15 cellular contexts compared by ENCODE assay signal in the genomic region with DNA sequence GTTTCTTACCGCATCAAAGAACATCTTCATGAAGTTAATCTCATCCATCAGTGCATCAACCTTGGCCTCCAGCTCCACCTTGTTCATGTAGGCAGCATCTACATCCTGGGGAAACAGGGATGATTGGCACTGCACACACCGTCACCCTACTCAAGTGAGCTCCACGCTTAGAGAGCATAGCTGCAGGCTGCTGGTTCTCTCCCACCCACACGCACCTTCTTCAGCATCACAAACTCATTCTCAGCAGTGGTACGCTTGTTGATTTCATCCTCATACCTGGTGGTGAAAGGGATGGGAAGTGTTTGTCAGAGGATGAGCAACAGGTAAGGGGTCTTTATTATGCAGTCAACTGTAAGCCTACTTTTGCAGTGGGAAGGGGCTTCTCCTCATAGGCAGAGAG. TPM values are rescaled to one million over a fixed set of nuclear protein-coding genes. Genes with fewer than 3 reads are reported as not detected.
DNase-seq lines count a peak whose midpoint lies in the region; ATAC-seq and TF ChIP-seq lines count a peak whose summit lies in the region.
"Had no signal": no experiment of that assay in that cellular context is flagged by ENCODE, and none has a peak within 500 bp of the region (broad histone marks: within the 10 kb centered on the region; RNA-seq: fewer than 3 reads in every experiment).

No MANE protein-coding gene starts in this region.

- no peak overlapping the region for H3K27ac Mint-ChIP-seq in activated CD8-positive, alpha-beta T cell treated with anti-CD3 and anti-CD28 coated beads, Interleukin-2, amount 10 ng/mL, durations not matched to agents 7 days and 5 days
- no peak overlapping the region for H3K27ac Mint-ChIP-seq in activated CD8-positive, alpha-beta T cell treated with anti-CD3 and anti-CD28 coated beads for 36 hours
- no peak overlapping the region for H3K27ac Mint-ChIP-seq in activated naive CD4-positive, alpha-beta T cell treated with anti-CD3 and anti-CD28 coated beads, Interleukin-2, amount 50 U/mL, for 72 hours
- H3K27ac Mint-ChIP-seq: CD14-positive monocyte had no signal

- no peaks in the 10 kb centered on the region for H3K36me3 Mint-ChIP-seq in activated CD8-positive, alpha-beta T cell treated with anti-CD3 and anti-CD28 coated beads, Interleukin-2, amount 10 ng/mL, durations not matched to agents 7 days and 5 days (ENCODE audit: low read depth)
- no peaks in the 10 kb centered on the region for H3K36me3 Mint-ChIP-seq in activated CD8-positive, alpha-beta T cell treated with anti-CD3 and anti-CD28 coated beads for 36 hours (ENCODE audit: low read depth)
- H3K36me3 Mint-ChIP-seq in activated naive CD4-positive, alpha-beta T cell treated with anti-CD3 and anti-CD28 coated beads, Interleukin-2, amount 50 U/mL, for 72 hours, result no peaks in the 10 kb centered on the region
- H3K36me3 Mint-ChIP-seq: CD14-positive monocyte had no signal

- CTCF ChIA-PET in activated CD8-positive, alpha-beta T cell treated with anti-CD3 and anti-CD28 coated beads, Interleukin-2, amount 10 ng/mL, durations not matched to agents 7 days and 5 days (lab: Charles Lee), result no interaction called here
- CTCF ChIA-PET in activated CD8-positive, alpha-beta T cell treated with anti-CD3 and anti-CD28 coated beads for 36 hours (lab: Charles Lee), result no interaction called here

- H3K9me3 Mint-ChIP-seq in activated CD8-positive, alpha-beta T cell treated with anti-CD3 and anti-CD28 coated beads, Interleukin-2, amount 10 ng/mL, durations not matched to agents 7 days and 5 days (ENCODE audit: insufficient read depth), result no peaks in the 10 kb centered on the region
- no peaks in the 10 kb centered on the region for H3K9me3 Mint-ChIP-seq in activated CD8-positive, alpha-beta T cell treated with anti-CD3 and anti-CD28 coated beads for 36 hours
- H3K9me3 Mint-ChIP-seq in activated naive CD4-positive, alpha-beta T cell treated with anti-CD3 and anti-CD28 coated beads, Interleukin-2, amount 50 U/mL, for 72 hours, result no peaks in the 10 kb centered on the region
- H3K9me3 Mint-ChIP-seq: CD14-positive monocyte had no signal

- no peak for TF ChIP-seq CTCF in activated CD8-positive, alpha-beta T cell treated with anti-CD3 and anti-CD28 coated beads for 36 hours (IDR thresholded peaks at IDR 0.05)
- no peak for TF ChIP-seq CTCF in epithelial cell of esophagus (IDR thresholded peaks at IDR 0.05; ENCODE audit: insufficient read depth, low read depth, low read length, missing control alignments)

- POLR2A ChIA-PET in activated CD8-positive, alpha-beta T cell treated with anti-CD3 and anti-CD28 coated beads, Interleukin-2, amount 10 ng/mL, durations not matched to agents 7 days and 5 days (lab: Charles Lee), result no interaction called here
- POLR2A ChIA-PET in activated CD8-positive, alpha-beta T cell treated with anti-CD3 and anti-CD28 coated beads for 36 hours (lab: Charles Lee), result no interaction called here

- intact Hi-C loops in activated CD8-positive, alpha-beta T cell treated with anti-CD3 and anti-CD28 coated beads for 36 hours (cut with micrococcal nuclease), result no loop called here

- no peak overlapping the region for H3K4me3 Mint-ChIP-seq in activated CD8-positive, alpha-beta T cell treated with anti-CD3 and anti-CD28 coated beads, Interleukin-2, amount 10 ng/mL, durations not matched to agents 7 days and 5 days
- no peak overlapping the region for H3K4me3 Mint-ChIP-seq in activated CD8-positive, alpha-beta T cell treated with anti-CD3 and anti-CD28 coated beads for 36 hours
- H3K4me3 Mint-ChIP-seq: CD14-positive monocyte had no signal

- peak overlapping the region; percentile 75 for H3K4me3 ChIP-seq in epithelial cell of esophagus (ENCODE audit: low read length)

- H3K4me1 Mint-ChIP-seq in activated CD8-positive, alpha-beta T cell treated with anti-CD3 and anti-CD28 coated beads, Interleukin-2, amount 10 ng/mL, durations not matched to agents 7 days and 5 days (ENCODE audit: low read depth), result no peaks in the 10 kb centered on the region
- H3K4me1 Mint-ChIP-seq in activated CD8-positive, alpha-beta T cell treated with anti-CD3 and anti-CD28 coated beads for 36 hours (ENCODE audit: low read depth), result no peaks in the 10 kb centered on the region
- H3K4me1 Mint-ChIP-seq: CD14-positive monocyte had no signal

- peak; percentile 12 for DNase-seq in activated CD8-positive, alpha-beta T cell treated with anti-CD3 and anti-CD28 coated beads, Interleukin-2, amount 10 ng/mL, durations not matched to agents 7 days and 5 days
- DNase-seq in activated CD8-positive, alpha-beta T cell treated with anti-CD3 and anti-CD28 coated beads for 36 hours, result no peak
- DNase-seq in epithelial cell of esophagus (ENCODE audit: low read depth) (peak; percentile 72), mucosa of gallbladder (ENCODE audit: low spot score) (peak; percentile 0), SKM-1 treated with dmso at 0.1 percent for 144 hours (lab: John Stamatoyannopoulos, UW; ENCODE audit: unreplicated experiment) (no peak), 8988T (no peak)
- no peak for DNase-seq in activated naive CD4-positive, alpha-beta T cell treated with anti-CD3 and anti-CD28 coated beads, Interleukin-2, amount 50 U/mL, for 72 hours (ENCODE audit: low spot score in 2 of 2)
- DNase-seq: COR-L47, IMR-90, Kasumi-1, NCI-H1417 treated with DMSO at 0.1 percent for 48 hours, NCI-H2081, NCI-H524 had no signal

- no peak for ATAC-seq in activated CD8-positive, alpha-beta T cell treated with anti-CD3 and anti-CD28 coated beads, Interleukin-2, amount 10 ng/mL, durations not matched to agents 7 days and 5 days
- no peak for ATAC-seq in activated CD8-positive, alpha-beta T cell treated with anti-CD3 and anti-CD28 coated beads for 36 hours
- ATAC-seq in activated naive CD4-positive, alpha-beta T cell treated with anti-CD3 and anti-CD28 coated beads, Interleukin-2, amount 50 U/mL, for 72 hours, result no peak
- no peak for ATAC-seq in GM21529 (IDR thresholded peaks at IDR 0.05; ENCODE audit: unreplicated experiment)

- H3K27me3 Mint-ChIP-seq in activated CD8-positive, alpha-beta T cell treated with anti-CD3 and anti-CD28 coated beads, Interleukin-2, amount 10 ng/mL, durations not matched to agents 7 days and 5 days (ENCODE audit: low read depth), result peaks cover 16% of the 10 kb centered on the region
- no peaks in the 10 kb centered on the region for H3K27me3 Mint-ChIP-seq in activated CD8-positive, alpha-beta T cell treated with anti-CD3 and anti-CD28 coated beads for 36 hours

RNA-seq across cellular contexts. Expression of a gene that starts 2.3 kb away (rescaled TPM):
- total RNA-seq in activated CD8-positive, alpha-beta T cell treated with anti-CD3 and anti-CD28 coated beads, Interleukin-2, amount 10 ng/mL, durations not matched to agents 7 days and 5 days, result not detected
- total RNA-seq in activated CD8-positive, alpha-beta T cell treated with anti-CD3 and anti-CD28 coated beads for 36 hours, result not detected
- total RNA-seq in mucosa of gallbladder, result not detected
- total RNA-seq in activated naive CD4-positive, alpha-beta T cell treated with anti-CD3 and anti-CD28 coated beads, Interleukin-2, amount 50 U/mL, for 72 hours, result not detected
- total RNA-seq: IMR-90 had no signal

RNA-seq across cellular contexts. Expression of a gene that starts 24.8 kb away (rescaled TPM):
- not detected for total RNA-seq in activated CD8-positive, alpha-beta T cell treated with anti-CD3 and anti-CD28 coated beads, Interleukin-2, amount 10 ng/mL, durations not matched to agents 7 days and 5 days
- not detected for total RNA-seq in activated CD8-positive, alpha-beta T cell treated with anti-CD3 and anti-CD28 coated beads for 36 hours
- not detected for total RNA-seq in mucosa of gallbladder
- total RNA-seq in activated naive CD4-positive, alpha-beta T cell treated with anti-CD3 and anti-CD28 coated beads, Interleukin-2, amount 50 U/mL, for 72 hours, result not detected
- total RNA-seq: IMR-90 had no signal

RNA-seq across cellular contexts. Expression of a gene that starts 35.1 kb away (rescaled TPM):
- total RNA-seq in activated CD8-positive, alpha-beta T cell treated with anti-CD3 and anti-CD28 coated beads, Interleukin-2, amount 10 ng/mL, durations not matched to agents 7 days and 5 days, result not detected
- total RNA-seq in activated CD8-positive, alpha-beta T cell treated with anti-CD3 and anti-CD28 coated beads for 36 hours, result not detected
- total RNA-seq in mucosa of gallbladder, result not detected
- not detected for total RNA-seq in activated naive CD4-positive, alpha-beta T cell treated with anti-CD3 and anti-CD28 coated beads, Interleukin-2, amount 50 U/mL, for 72 hours
- total RNA-seq: IMR-90 had no signal

RNA-seq across cellular contexts. Expression of a gene that starts 44.3 kb away (rescaled TPM):
- not detected for total RNA-seq in activated CD8-positive, alpha-beta T cell treated with anti-CD3 and anti-CD28 coated beads, Interleukin-2, amount 10 ng/mL, durations not matched to agents 7 days and 5 days
- not detected for total RNA-seq in activated CD8-positive, alpha-beta T cell treated with anti-CD3 and anti-CD28 coated beads for 36 hours
- not detected for total RNA-seq in mucosa of gallbladder
- not detected for total RNA-seq in activated naive CD4-positive, alpha-beta T cell treated with anti-CD3 and anti-CD28 coated beads, Interleukin-2, amount 50 U/mL, for 72 hours
- total RNA-seq: IMR-90 had no signal

RNA-seq across cellular contexts. Expression of a gene that starts 55.8 kb away (rescaled TPM):
- not detected for total RNA-seq in activated CD8-positive, alpha-beta T cell treated with anti-CD3 and anti-CD28 coated beads, Interleukin-2, amount 10 ng/mL, durations not matched to agents 7 days and 5 days
- total RNA-seq in activated CD8-positive, alpha-beta T cell treated with anti-CD3 and anti-CD28 coated beads for 36 hours, result not detected
- not detected for total RNA-seq in mucosa of gallbladder
- total RNA-seq in activated naive CD4-positive, alpha-beta T cell treated with anti-CD3 and anti-CD28 coated beads, Interleukin-2, amount 50 U/mL, for 72 hours, result not detected
- total RNA-seq: IMR-90 had no signal

Comparison
In these comparisons a context has a peak if more than half of its experiments do, and no peak if none do; other contexts are left out.
1. DNase-seq: peak in activated CD8-positive, alpha-beta T cell treated with anti-CD3 and anti-CD28 coated beads, Interleukin-2, amount 10 ng/mL, durations not matched to agents 7 days and 5 days (single experiment), epithelial cell of esophagus (single experiment) and mucosa of gallbladder (single experiment); none in activated CD8-positive, alpha-beta T cell treated with anti-CD3 and anti-CD28 coated beads for 36 hours (single experiment), activated naive CD4-positive, alpha-beta T cell treated with anti-CD3 and anti-CD28 coated beads, Interleukin-2, amount 50 U/mL, for 72 hours (0 of 2), SKM-1 treated with dmso at 0.1 percent for 144 hours (single experiment) and 8988T (single experiment).